In the genomic region with DNA sequence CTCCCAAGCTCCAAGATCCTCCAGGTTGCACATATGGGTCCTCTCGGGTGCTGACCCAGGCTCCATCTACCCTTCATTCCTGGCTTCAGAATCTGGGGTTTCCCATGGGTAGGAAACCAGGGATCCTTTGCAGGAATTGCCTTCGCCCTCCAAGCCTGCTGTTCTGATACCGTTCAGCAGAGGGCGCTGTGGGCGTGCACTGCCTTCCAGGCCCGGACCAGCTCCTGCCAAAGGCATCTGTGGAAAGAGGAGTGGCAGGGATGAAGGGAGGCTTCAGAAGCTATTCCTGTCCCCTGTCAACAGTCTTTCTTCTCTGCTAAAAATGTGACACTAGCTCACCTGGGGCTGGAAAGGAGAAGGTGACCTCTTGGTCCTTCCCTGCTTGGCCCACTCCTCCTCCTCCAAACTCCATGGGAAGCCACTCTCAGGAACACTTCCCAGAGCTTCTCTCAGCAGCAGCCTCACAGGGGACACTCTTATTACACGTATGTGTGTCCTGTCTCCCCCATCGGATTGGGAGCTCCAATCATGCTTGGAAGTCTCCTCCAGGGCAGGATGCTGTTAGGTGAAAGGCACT, we compare ENCODE assay signal across 8 cellular contexts.
DNase-seq lines count a peak whose midpoint lies in the region; ATAC-seq, FAIRE-seq and TF ChIP-seq lines count a peak whose summit lies in the region.

No MANE protein-coding gene starts in this region.

- POLR2A ChIA-PET in PC-3 (lab: Charles Lee; ENCODE audit: unreplicated experiment) (no interaction called here), HepG2 (lab: Yijun Ruan, JAX) (no interaction called here)

- H3K36me3 Mint-ChIP-seq in activated T-helper 2 cell treated with anti-CD3 and anti-CD28 coated beads, Interferon-gamma antibody, Interleukin-2, Interleukin-4, amounts not matched to agents 10 μg/mL and 5 μg/mL and 100 μg/mL, durations not matched to agents 14 hours and 24 hours and 36 hours (ENCODE audit: low read depth): no peaks in the 10 kb centered on the region

- CTCF ChIA-PET in PC-3 (lab: Charles Lee) (interaction anchor here (0.5 to 1.6 kb wide), 5 partner anchors 19 to 149 kb away, joined by 3 to 7 read pairs (median 4); no protein-coding TSS in a partner anchor), HepG2 (lab: Yijun Ruan, JAX; ENCODE audit: low intra/inter-chr PET ratio, low total read pairs) (interaction anchor here (1.7 kb wide), 1 partner anchor 132 kb away, joined by 14 read pairs; no protein-coding TSS in a partner anchor)

- H3K9me2 ChIP-seq in PC-3 (replicated peaks; ENCODE audit: low read length): no peaks in the 10 kb centered on the region

- TF ChIP-seq CTCF in GM13976 (IDR thresholded peaks at IDR 0.05; ENCODE audit: borderline replicate concordance, control extremely low read depth, extremely low read depth, insufficient read depth, missing control alignments): peak; percentile 62
- TF ChIP-seq CTCF in PC-3 (conservative IDR thresholded peaks at IDR 0.05; ENCODE audit: low read depth, low read length): peak; percentile 92
- peak; percentile 97 for TF ChIP-seq CTCF in cardiac fibroblast (IDR thresholded peaks at IDR 0.05; ENCODE audit: low read depth, low read length)
- TF ChIP-seq CTCF in HepG2 (CRISPR knock-in tag; IDR thresholded peaks at IDR 0.05): peak; percentile 86

- H3K4me1 ChIP-seq in PC-3 (ENCODE audit: insufficient read depth, low read length) (peaks cover 37% of the 10 kb centered on the region), HepG2 (ENCODE audit: insufficient read depth, low read length) (peaks cover 16% of the 10 kb centered on the region)

- no peaks in the 10 kb centered on the region for H3K79me2 ChIP-seq in PC-3 (ENCODE audit: low read length)
- no peaks in the 10 kb centered on the region for H3K79me2 ChIP-seq in HepG2 (ENCODE audit: insufficient read depth, low read length)

- no peak for FAIRE-seq in HepG2 (lab: Jason Lieb, UNC)

- no peaks in the 10 kb centered on the region for H3F3A ChIP-seq in PC-3 (ENCODE audit: low read length, unreplicated experiment)

- H3K4me1 Mint-ChIP-seq in activated T-helper 2 cell treated with anti-CD3 and anti-CD28 coated beads, Interferon-gamma antibody, Interleukin-2, Interleukin-4, amounts not matched to agents 10 μg/mL and 5 μg/mL and 100 μg/mL, durations not matched to agents 14 hours and 24 hours and 36 hours (ENCODE audit: low read depth): peaks cover 8% of the 10 kb centered on the region

- in situ Hi-C loops in GM13976 (cut with MboI; ENCODE audit: low sequenced_read_pairs, unreplicated experiment): no loop called here
- in situ Hi-C loops in HepG2 (cut with HindIII; ENCODE audit: extremely low pct_ligation_motif_present, low pct_unique_long_range_greater_than_20kb): loop anchor here (5.0 kb wide), 1 partner anchor 130 kb away; no protein-coding TSS in a partner anchor

- no peak for TF ChIP-seq POLR2A in HepG2 (IDR thresholded peaks at IDR 0.05; ENCODE audit: insufficient read depth in 1 of 2, low read depth in 2 of 2, low read length in 2 of 2)

- H3K4me3 ChIP-seq in PC-3 (ENCODE audit: low read length) (no peak overlapping the region), cardiac fibroblast (replicated peaks in 1 of 2; ENCODE audit: low read depth in 2 of 2, low read length in 2 of 2) (no peak overlapping the region), HepG2 (replicated peaks in 1 of 3; ENCODE audit: insufficient read depth in 1 of 3, low read depth in 2 of 3, low read length in 3 of 3) (no peak overlapping the region)

- H3K9me3 Mint-ChIP-seq in activated T-helper 2 cell treated with anti-CD3 and anti-CD28 coated beads, Interferon-gamma antibody, Interleukin-2, Interleukin-4, amounts not matched to agents 10 μg/mL and 5 μg/mL and 100 μg/mL, durations not matched to agents 14 hours and 24 hours and 36 hours: no peaks in the 10 kb centered on the region

- WGBS in HepG2 (ENCODE audit: low lambda C conversion rate): 18% methylated on average over 5 of the region's 8 CpGs

- H3K27ac Mint-ChIP-seq in activated T-helper 2 cell treated with anti-CD3 and anti-CD28 coated beads, Interferon-gamma antibody, Interleukin-2, Interleukin-4, amounts not matched to agents 10 μg/mL and 5 μg/mL and 100 μg/mL, durations not matched to agents 14 hours and 24 hours and 36 hours: no peak overlapping the region

- H3K4me2 ChIP-seq in PC-3 (ENCODE audit: low read length) (no peak overlapping the region), HepG2 (ENCODE audit: low read depth, low read length) (no peak overlapping the region)

- ATAC-seq in PC-3: no peak
- ATAC-seq in HepG2: peak; percentile 35; the same call in 2 of the 3 replicates
- ATAC-seq in HG03025 (IDR thresholded peaks at IDR 0.05; ENCODE audit: low FRiP score, unreplicated experiment): no peak

- DNase-seq in AG08396 (ENCODE audit: low spot score) (peak; percentile 88), GM13976 (ENCODE audit: low spot score) (peak; percentile 56), PC-3 (peak; percentile 75), cardiac fibroblast (ENCODE audit: low read depth in 2 of 2) (peak; percentile 62 to 64), HepG2 (ENCODE audit: low spot score) (peak; percentile 13), substantia nigra (lab: John Stamatoyannopoulos, UW) (peak in 47 of 49 donors; percentile 12 to 84 (median 58))
- no peak for DNase-seq in activated T-helper 2 cell treated with anti-CD3 and anti-CD28 coated beads, Interferon-gamma antibody, Interleukin-2, Interleukin-4, amounts not matched to agents 10 μg/mL and 5 μg/mL and 100 μg/mL, durations not matched to agents 14 hours and 24 hours and 36 hours (ENCODE audit: low spot score)

- intact Hi-C loops in PC-3 (cut with micrococcal nuclease): no loop called here
- intact Hi-C loops in HepG2 (cut with micrococcal nuclease; ENCODE audit: unreplicated experiment): loop anchor here (5.0 kb wide), 1 partner anchor 130 kb away; no protein-coding TSS in a partner anchor
- intact Hi-C loops in activated T-helper 2 cell treated with anti-CD3 and anti-CD28 coated beads, Interferon-gamma antibody, Interleukin-2, Interleukin-4, amounts not matched to agents 10 μg/mL and 5 μg/mL and 100 μg/mL, durations not matched to agents 14 hours and 24 hours and 36 hours (cut with micrococcal nuclease): loop anchor here (5.0 kb wide), 1 partner anchor 125 kb away; a partner anchor contains a TSS

- H3K27ac ChIP-seq in PC-3 (ENCODE audit: low read length) (no peak overlapping the region), HepG2 (ENCODE audit: extremely low read length, insufficient read depth, low read length) (no peak overlapping the region), substantia nigra (ENCODE audit: low read depth, low read length, poor library complexity, severe bottlenecking) (no peak overlapping the region)

- H3K9me3 ChIP-seq in PC-3 (ENCODE audit: low read length) (no peaks in the 10 kb centered on the region), HepG2 (ENCODE audit: low read length) (no peaks in the 10 kb centered on the region)

- H3K36me3 ChIP-seq in PC-3 (ENCODE audit: low read depth, low read length): no peaks in the 10 kb centered on the region
- H3K36me3 ChIP-seq in HepG2 (replicated peaks in 1 of 2; ENCODE audit: control insufficient read depth in 1 of 2, insufficient read depth in 2 of 2, low read length in 2 of 2): no peaks in the 10 kb centered on the region

- no peak for TF ChIP-seq EP300 in HepG2 (IDR thresholded peaks at IDR 0.05; ENCODE audit: low read depth in 2 of 2, low read length in 2 of 2)
- no peak for TF ChIP-seq EP300 in HepG2 (CRISPR knock-in tag; IDR thresholded peaks at IDR 0.05; ENCODE audit: borderline replicate concordance)

- peaks cover 59% of the 10 kb centered on the region for H3K27me3 Mint-ChIP-seq in activated T-helper 2 cell treated with anti-CD3 and anti-CD28 coated beads, Interferon-gamma antibody, Interleukin-2, Interleukin-4, amounts not matched to agents 10 μg/mL and 5 μg/mL and 100 μg/mL, durations not matched to agents 14 hours and 24 hours and 36 hours (ENCODE audit: low read depth)

- no peak overlapping the region for H3K4me3 Mint-ChIP-seq in activated T-helper 2 cell treated with anti-CD3 and anti-CD28 coated beads, Interferon-gamma antibody, Interleukin-2, Interleukin-4, amounts not matched to agents 10 μg/mL and 5 μg/mL and 100 μg/mL, durations not matched to agents 14 hours and 24 hours and 36 hours (ENCODE audit: low read depth)

- H3K9ac ChIP-seq in PC-3 (ENCODE audit: low read length): no peak overlapping the region
- H3K9ac ChIP-seq in HepG2 (ENCODE audit: insufficient read depth, low read depth, low read length): no peak overlapping the region

- BruUV-seq in PC-3 (replicated peaks; lab: Mats Ljungman, UMichigan) (no TSS peak), HepG2 (replicated peaks; lab: Mats Ljungman, UMichigan) (no TSS peak)

- H3K27me3 ChIP-seq in PC-3 (ENCODE audit: low read length): peaks cover 16% of the 10 kb centered on the region
- peaks cover 3 to 47% of the 10 kb centered on the region in 2 experiments; a peak in 4 of 5 replicates for H3K27me3 ChIP-seq in HepG2 (ENCODE audit: control insufficient read depth in 1 of 2, insufficient read depth in 2 of 2, low read length in 2 of 2)

- H2AFZ ChIP-seq in PC-3 (ENCODE audit: low read length) (no peak overlapping the region), HepG2 (ENCODE audit: low read length) (no peak overlapping the region)

- peak; percentile 43; the same call in 1 of the 2 replicates for TF ChIP-seq RAD21 in HepG2 (CRISPR knock-in tag; IDR thresholded peaks at IDR 0.05)

- H4K20me1 ChIP-seq in PC-3 (ENCODE audit: low read length): no peaks in the 10 kb centered on the region
- no peaks in the 10 kb centered on the region for H4K20me1 ChIP-seq in HepG2 (ENCODE audit: insufficient read depth, low read length)

TF ChIP-seq in HepG2, 621 proteins besides CTCF, POLR2A, EP300 and RAD21 (continues in another document):
- TF ChIP-seq ZNF263 (CRISPR knock-in tag; IDR thresholded peaks at IDR 0.05) (peak; percentile 44; the same call in 1 of the 2 replicates), TEAD3 (CRISPR knock-in tag; optimal IDR thresholded peaks at IDR 0.05; ENCODE audit: borderline replicate concordance) (peak; percentile 11)
- TF ChIP-seq, protein P1, sequence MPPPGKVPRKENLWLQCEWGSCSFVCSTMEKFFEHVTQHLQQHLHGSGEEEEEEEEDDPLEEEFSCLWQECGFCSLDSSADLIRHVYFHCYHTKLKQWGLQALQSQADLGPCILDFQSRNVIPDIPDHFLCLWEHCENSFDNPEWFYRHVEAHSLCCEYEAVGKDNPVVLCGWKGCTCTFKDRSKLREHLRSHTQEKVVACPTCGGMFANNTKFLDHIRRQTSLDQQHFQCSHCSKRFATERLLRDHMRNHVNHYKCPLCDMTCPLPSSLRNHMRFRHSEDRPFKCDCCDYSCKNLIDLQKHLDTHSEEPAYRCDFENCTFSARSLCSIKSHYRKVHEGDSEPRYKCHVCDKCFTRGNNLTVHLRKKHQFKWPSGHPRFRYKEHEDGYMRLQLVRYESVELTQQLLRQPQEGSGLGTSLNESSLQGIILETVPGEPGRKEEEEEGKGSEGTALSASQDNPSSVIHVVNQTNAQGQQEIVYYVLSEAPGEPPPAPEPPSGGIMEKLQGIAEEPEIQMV (CRISPR knock-in tag; IDR thresholded peaks at IDR 0.05; ENCODE audit: low read depth): peak; percentile 94
